Comparison of ENCODE assay signal across 21 cellular contexts in the genomic region with DNA sequence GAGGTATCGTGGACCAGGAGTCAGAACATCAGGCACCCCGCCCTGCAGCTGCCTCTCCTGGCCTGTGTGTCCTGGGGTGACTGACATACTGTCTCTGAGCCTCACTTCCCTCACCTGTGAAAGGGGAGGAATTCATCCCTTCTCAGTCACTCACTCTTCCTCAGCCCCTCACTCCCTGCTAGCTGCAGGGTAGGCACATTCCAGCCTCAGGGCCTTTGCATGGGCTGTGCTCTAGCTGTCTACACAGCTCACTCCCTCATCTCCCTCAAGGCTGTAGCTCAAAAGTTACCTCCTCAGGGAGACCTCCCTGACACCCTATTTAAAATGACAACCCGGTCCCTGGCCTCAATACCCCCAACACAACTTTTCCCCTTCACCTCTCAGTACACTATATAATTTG. TPM values are rescaled to one million over a fixed set of nuclear protein-coding genes. Genes with fewer than 3 reads are reported as not detected.
DNase-seq lines count a peak whose midpoint lies in the region; ATAC-seq, FAIRE-seq and TF ChIP-seq lines count a peak whose summit lies in the region.
"Had no signal": no experiment of that assay in that cellular context is flagged by ENCODE, and none has a peak within 500 bp of the region (broad histone marks: within the 10 kb centered on the region; RNA-seq: fewer than 3 reads in every experiment).

No MANE protein-coding gene starts in this region.

- H3K4me3 ChIP-seq in H1 (ENCODE audit: extremely low read depth in 1 of 4, insufficient read depth in 2 of 4, low read depth in 3 of 4, low read length in 4 of 4): no peak overlapping the region; a peak in 1 of 8 replicates

- H3K4me2 ChIP-seq in H1 (ENCODE audit: insufficient read depth in 1 of 2, low read depth in 2 of 2, low read length in 2 of 2): no peak overlapping the region

- peaks cover 5 to 16% of the 10 kb centered on the region in 2 experiments; a peak in 3 of 4 replicates for H3K79me2 ChIP-seq in H1 (ENCODE audit: control insufficient read depth in 1 of 2, insufficient read depth in 2 of 2, low read length in 2 of 2)

- H3K9me3 ChIP-seq in H1 (ENCODE audit: insufficient read depth in 2 of 2, low read depth in 1 of 2, low read length in 1 of 2): no peaks in the 10 kb centered on the region
- H3K9me3 ChIP-seq: lower lobe of right lung had no signal

- H3K79me1 ChIP-seq in H1 (ENCODE audit: low read depth, low read length): peaks cover 15% of the 10 kb centered on the region

- no peaks in the 10 kb centered on the region for H3K27me3 Mint-ChIP-seq in activated naive CD4-positive, alpha-beta T cell treated with anti-CD3 and anti-CD28 coated beads, Interleukin-2, amount 50 U/mL, for 24 hours
- H3K27me3 Mint-ChIP-seq in activated naive CD4-positive, alpha-beta T cell treated with anti-CD3 and anti-CD28 coated beads, Interleukin-2, amount 10 ng/mL, durations not matched to agents 7 days and 5 days: peaks cover 76% of the 10 kb centered on the region
- peaks cover 2% of the 10 kb centered on the region for H3K27me3 Mint-ChIP-seq in neural crest cell (ENCODE audit: low read depth)
- peaks cover 32% of the 10 kb centered on the region for H3K27me3 Mint-ChIP-seq in activated T-helper 2 cell treated with anti-CD3 and anti-CD28 coated beads, Interferon-gamma antibody, Interleukin-2, Interleukin-4, amounts not matched to agents 10 μg/mL and 5 μg/mL and 100 μg/mL, durations not matched to agents 14 hours and 24 hours and 36 hours (ENCODE audit: low read depth)
- H3K27me3 Mint-ChIP-seq in activated T-cell treated with anti-CD3 and anti-CD28 coated beads, Interleukin-2, amount 50 U/mL, for 72 hours (ENCODE audit: low read depth): peaks cover 7% of the 10 kb centered on the region
- H3K27me3 Mint-ChIP-seq: activated naive CD8-positive, alpha-beta T cell had no signal

- H3K14ac ChIP-seq in H1 (ENCODE audit: insufficient read length): no peak overlapping the region

- no peak for ATAC-seq in activated T-cell treated with anti-CD3 and anti-CD28 coated beads, Interleukin-2, amount 50 U/mL, for 72 hours (replicated peaks in 1 of 2)
- no peak for ATAC-seq in HG02623 (IDR thresholded peaks at IDR 0.05; ENCODE audit: unreplicated experiment)
- ATAC-seq: lower lobe of right lung; stimulated activated naive CD8-positive, alpha-beta T cell treated with anti-CD3 and anti-CD28 coated beads, Interleukin-15, Interleukin-2, amounts not matched to agents 100 U/mL and 50 U/mL, for 24 hours had no signal

- H4K8ac ChIP-seq in H1 (ENCODE audit: extremely low read depth, insufficient read depth, low read length): no peak overlapping the region; the same call in 1 of the 2 replicates

- no peaks in the 10 kb centered on the region; a peak in 1 of 7 replicates for H3K27me3 ChIP-seq in H1 (replicated peaks in 1 of 4; ENCODE audit: control insufficient read depth in 3 of 4, extremely low read depth in 1 of 4, insufficient read depth in 3 of 4, low read length in 3 of 4)

- peaks cover 18 to 51% (median 35%) of the 10 kb centered on the region in 4 experiments for H3K4me1 ChIP-seq in H1 (replicated peaks in 1 of 4; ENCODE audit: control insufficient read depth in 3 of 4, insufficient read depth in 4 of 4, low read length in 3 of 4)

- peaks cover 2% of the 10 kb centered on the region; the same call in 1 of the 2 replicates for H3K23me2 ChIP-seq in H1 (ENCODE audit: low read depth, low read length)

- H4K91ac ChIP-seq in H1 (replicated peaks; ENCODE audit: insufficient read length, low read length): no peak overlapping the region

- no peak for DNase-seq in activated naive CD4-positive, alpha-beta T cell treated with anti-CD3 and anti-CD28 coated beads, Interleukin-2, amount 10 ng/mL, durations not matched to agents 7 days and 5 days
- no peak for DNase-seq in H1 (ENCODE audit: low read depth in 1 of 2, low spot score in 2 of 2)
- DNase-seq in neural crest cell (ENCODE audit: low read depth, low spot score): no peak
- no peak for DNase-seq in activated T-helper 2 cell treated with anti-CD3 and anti-CD28 coated beads, Interferon-gamma antibody, Interleukin-2, Interleukin-4, amounts not matched to agents 10 μg/mL and 5 μg/mL and 100 μg/mL, durations not matched to agents 14 hours and 24 hours and 36 hours (ENCODE audit: low spot score)
- DNase-seq in activated T-cell treated with anti-CD3 and anti-CD28 coated beads, Interleukin-2, amount 50 U/mL, for 72 hours: no peak
- DNase-seq in stimulated activated CD4-positive, alpha-beta T cell treated with anti-CD3 and anti-CD28 coated beads, Interleukin-4, amount 100 ng/mL, for 4 hours: no peak
- DNase-seq: aorta; GDM1; islet precursor cell; KBM-7; lower lobe of right lung; MM.1S; NCI-H1436; NCI-H2171; NCI-H524 treated with DMSO at 0.1 percent for 48 hours; stimulated activated CD4-positive, alpha-beta T cell treated with anti-CD3 and anti-CD28 coated beads, Interleukin-4, amount 100 ng/mL, for 1 hour; stimulated activated naive CD8-positive, alpha-beta T cell treated with anti-CD3 and anti-CD28 coated beads, Interleukin-15, Interleukin-2, amounts not matched to agents 100 U/mL and 50 U/mL, for 24 hours had no signal

- H4K20me1 ChIP-seq in H1 (replicated peaks in 1 of 2; ENCODE audit: control insufficient read depth in 1 of 2, insufficient read depth in 2 of 2, low read length in 2 of 2): peaks cover 0 to 2% of the 10 kb centered on the region in 2 experiments

- intact Hi-C loops in activated T-helper 2 cell treated with anti-CD3 and anti-CD28 coated beads, Interferon-gamma antibody, Interleukin-2, Interleukin-4, amounts not matched to agents 10 μg/mL and 5 μg/mL and 100 μg/mL, durations not matched to agents 14 hours and 24 hours and 36 hours (cut with micrococcal nuclease): no loop called here

- peak overlapping the region; percentile 90; the same call in 1 of the 2 replicates for H2BK20ac ChIP-seq in H1 (ENCODE audit: low read length)

- no peak overlapping the region; a peak in 2 of 7 replicates for H3K9ac ChIP-seq in H1 (replicated peaks in 1 of 4; ENCODE audit: extremely low read depth in 1 of 4, low read depth in 3 of 4, low read length in 3 of 4)

- H3K18ac ChIP-seq in H1 (ENCODE audit: extremely low read depth, low read length): no peak overlapping the region

- no peaks in the 10 kb centered on the region for H3K36me3 Mint-ChIP-seq in activated naive CD4-positive, alpha-beta T cell treated with anti-CD3 and anti-CD28 coated beads, Interleukin-2, amount 50 U/mL, for 24 hours
- H3K36me3 Mint-ChIP-seq in activated naive CD4-positive, alpha-beta T cell treated with anti-CD3 and anti-CD28 coated beads, Interleukin-2, amount 10 ng/mL, durations not matched to agents 7 days and 5 days: no peaks in the 10 kb centered on the region
- peaks cover 4% of the 10 kb centered on the region for H3K36me3 Mint-ChIP-seq in neural crest cell (ENCODE audit: low read depth)
- H3K36me3 Mint-ChIP-seq in activated T-helper 2 cell treated with anti-CD3 and anti-CD28 coated beads, Interferon-gamma antibody, Interleukin-2, Interleukin-4, amounts not matched to agents 10 μg/mL and 5 μg/mL and 100 μg/mL, durations not matched to agents 14 hours and 24 hours and 36 hours (ENCODE audit: low read depth): no peaks in the 10 kb centered on the region
- no peaks in the 10 kb centered on the region for H3K36me3 Mint-ChIP-seq in activated T-cell treated with anti-CD3 and anti-CD28 coated beads, Interleukin-2, amount 50 U/mL, for 72 hours (ENCODE audit: insufficient read depth in 2 of 2)
- H3K36me3 Mint-ChIP-seq: activated naive CD8-positive, alpha-beta T cell had no signal

- POLR2A ChIA-PET in H1 (lab: Charles Lee; ENCODE audit: partially characterized antibody): interaction anchor here (0.7 to 1.3 kb wide), 5 partner anchors 11 to 154 kb away, joined by 3 read pairs; no protein-coding TSS in a partner anchor

- no peak overlapping the region for H2BK120ac ChIP-seq in H1 (replicated peaks; ENCODE audit: low read depth, low read length)

- H2BK15ac ChIP-seq in H1 (ENCODE audit: low read length): peak overlapping the region; percentile 31; the same call in 1 of the 2 replicates

- no peak for TF ChIP-seq EP300 in H1 (IDR thresholded peaks at IDR 0.05; ENCODE audit: borderline replicate concordance in 1 of 2, low read depth in 2 of 2, low read length in 2 of 2)

- no peak overlapping the region for H4K5ac ChIP-seq in H1 (ENCODE audit: insufficient read length, low read depth, low read length)

- peak overlapping the region; percentile 87; the same call in 1 of the 2 replicates for H2BK12ac ChIP-seq in H1 (ENCODE audit: low read depth, low read length)

- 95% methylated on average over 3 of the region's 3 CpGs; no CpG with 5 or more reads in 1 of the 2 experiments for WGBS in H1 (ENCODE audit: extremely low coverage in 1 of 2, insufficient coverage in 1 of 2, insufficient read length in 1 of 2, insufficient replicate concordance in 2 of 2, low coverage in 1 of 2, low lambda C conversion rate in 2 of 2, missing lambda C conversion rate in 1 of 2), 2 experiments

- H3K27ac ChIP-seq in H1 (ENCODE audit: low read depth, low read length): no peak overlapping the region

- H2BK5ac ChIP-seq in H1 (ENCODE audit: low read depth, low read length): peak overlapping the region; percentile 52; the same call in 1 of the 2 replicates

- CTCF ChIA-PET in activated naive CD4-positive, alpha-beta T cell treated with anti-CD3 and anti-CD28 coated beads, Interleukin-2, amount 10 ng/mL, durations not matched to agents 7 days and 5 days (lab: Charles Lee): interaction anchor here (0.8 to 6.5 kb wide), 4 partner anchors 11 to 163 kb away, joined by 4 to 46 read pairs (median 24); no protein-coding TSS in a partner anchor
- CTCF ChIA-PET in H1 (lab: Charles Lee; ENCODE audit: partially characterized antibody): interaction anchor here (0.5 to 24.5 kb wide), 14 partner anchors 8 to 147 kb away, joined by 3 to 1347 read pairs (median 4); no protein-coding TSS in a partner anchor

- peak overlapping the region; percentile 59 for H3K4me3 Mint-ChIP-seq in activated naive CD4-positive, alpha-beta T cell treated with anti-CD3 and anti-CD28 coated beads, Interleukin-2, amount 50 U/mL, for 24 hours
- no peak overlapping the region for H3K4me3 Mint-ChIP-seq in activated naive CD4-positive, alpha-beta T cell treated with anti-CD3 and anti-CD28 coated beads, Interleukin-2, amount 10 ng/mL, durations not matched to agents 7 days and 5 days
- H3K4me3 Mint-ChIP-seq in neural crest cell: peak overlapping the region; percentile 95
- H3K4me3 Mint-ChIP-seq in activated T-helper 2 cell treated with anti-CD3 and anti-CD28 coated beads, Interferon-gamma antibody, Interleukin-2, Interleukin-4, amounts not matched to agents 10 μg/mL and 5 μg/mL and 100 μg/mL, durations not matched to agents 14 hours and 24 hours and 36 hours (ENCODE audit: low read depth): no peak overlapping the region
- H3K4me3 Mint-ChIP-seq in activated T-cell treated with anti-CD3 and anti-CD28 coated beads, Interleukin-2, amount 50 U/mL, for 72 hours: no peak overlapping the region

- peaks cover 15% of the 10 kb centered on the region for H3K4me1 Mint-ChIP-seq in activated naive CD4-positive, alpha-beta T cell treated with anti-CD3 and anti-CD28 coated beads, Interleukin-2, amount 50 U/mL, for 24 hours
- peaks cover 5% of the 10 kb centered on the region for H3K4me1 Mint-ChIP-seq in activated naive CD4-positive, alpha-beta T cell treated with anti-CD3 and anti-CD28 coated beads, Interleukin-2, amount 10 ng/mL, durations not matched to agents 7 days and 5 days
- H3K4me1 Mint-ChIP-seq in neural crest cell: peaks cover 66% of the 10 kb centered on the region
- peaks cover 4% of the 10 kb centered on the region for H3K4me1 Mint-ChIP-seq in activated T-helper 2 cell treated with anti-CD3 and anti-CD28 coated beads, Interferon-gamma antibody, Interleukin-2, Interleukin-4, amounts not matched to agents 10 μg/mL and 5 μg/mL and 100 μg/mL, durations not matched to agents 14 hours and 24 hours and 36 hours (ENCODE audit: low read depth)
- peaks cover 25% of the 10 kb centered on the region for H3K4me1 Mint-ChIP-seq in activated T-cell treated with anti-CD3 and anti-CD28 coated beads, Interleukin-2, amount 50 U/mL, for 72 hours (ENCODE audit: low read depth)

- peaks cover 0 to 6% (median 0%) of the 10 kb centered on the region in 4 experiments; a peak in 2 of 8 replicates for H3K36me3 ChIP-seq in H1 (ENCODE audit: control insufficient read depth in 2 of 4, insufficient read depth in 4 of 4, low read length in 3 of 4)

- H2AK5ac ChIP-seq in H1 (ENCODE audit: low read depth, low read length): 0 out of 2 replicates have a peak overlapping the region, but pooled peaks have one; percentile 97

- no peak for FAIRE-seq in H1 (lab: Jason Lieb, UNC)
- FAIRE-seq: endometrium had no signal

- no peak for TF ChIP-seq RAD21 in H1 (IDR thresholded peaks at IDR 0.05 in 1 of 2, conservative IDR thresholded peaks at IDR 0.05 in 1 of 2; ENCODE audit: low read depth in 2 of 2, low read length in 2 of 2)

- no peak for TF ChIP-seq POLR2A in H1 (IDR thresholded peaks at IDR 0.05; ENCODE audit: control extremely low read depth in 1 of 2, low read depth in 2 of 2, low read length in 2 of 2)

- no peak overlapping the region for H3K27ac Mint-ChIP-seq in activated naive CD4-positive, alpha-beta T cell treated with anti-CD3 and anti-CD28 coated beads, Interleukin-2, amount 50 U/mL, for 24 hours
- no peak overlapping the region for H3K27ac Mint-ChIP-seq in activated naive CD4-positive, alpha-beta T cell treated with anti-CD3 and anti-CD28 coated beads, Interleukin-2, amount 10 ng/mL, durations not matched to agents 7 days and 5 days
- H3K27ac Mint-ChIP-seq in neural crest cell (ENCODE audit: unreplicated experiment): no peak overlapping the region
- no peak overlapping the region for H3K27ac Mint-ChIP-seq in activated T-helper 2 cell treated with anti-CD3 and anti-CD28 coated beads, Interferon-gamma antibody, Interleukin-2, Interleukin-4, amounts not matched to agents 10 μg/mL and 5 μg/mL and 100 μg/mL, durations not matched to agents 14 hours and 24 hours and 36 hours
- no peak overlapping the region for H3K27ac Mint-ChIP-seq in activated T-cell treated with anti-CD3 and anti-CD28 coated beads, Interleukin-2, amount 50 U/mL, for 72 hours
- H3K27ac Mint-ChIP-seq: activated naive CD8-positive, alpha-beta T cell had no signal

- no peak overlapping the region for H2AFZ ChIP-seq in H1 (ENCODE audit: low read length)

- H3K23ac ChIP-seq in H1 (ENCODE audit: insufficient read length): no peak overlapping the region

- H3K4ac ChIP-seq in H1 (replicated peaks; ENCODE audit: insufficient read length, low read depth, low read length): no peak overlapping the region

- TF ChIP-seq CTCF in H1 (IDR thresholded peaks at IDR 0.05; ENCODE audit: control extremely low read depth in 1 of 3, insufficient read depth in 1 of 3, low read depth in 1 of 3, low read length in 3 of 3) (no peak), neural crest cell (conservative IDR thresholded peaks at IDR 0.05) (no peak)

- H3K9me3 Mint-ChIP-seq in activated naive CD4-positive, alpha-beta T cell treated with anti-CD3 and anti-CD28 coated beads, Interleukin-2, amount 50 U/mL, for 24 hours: no peaks in the 10 kb centered on the region
- H3K9me3 Mint-ChIP-seq in activated naive CD4-positive, alpha-beta T cell treated with anti-CD3 and anti-CD28 coated beads, Interleukin-2, amount 10 ng/mL, durations not matched to agents 7 days and 5 days: no peaks in the 10 kb centered on the region
- no peaks in the 10 kb centered on the region for H3K9me3 Mint-ChIP-seq in neural crest cell
- H3K9me3 Mint-ChIP-seq in activated T-helper 2 cell treated with anti-CD3 and anti-CD28 coated beads, Interferon-gamma antibody, Interleukin-2, Interleukin-4, amounts not matched to agents 10 μg/mL and 5 μg/mL and 100 μg/mL, durations not matched to agents 14 hours and 24 hours and 36 hours: no peaks in the 10 kb centered on the region
- no peaks in the 10 kb centered on the region for H3K9me3 Mint-ChIP-seq in activated T-cell treated with anti-CD3 and anti-CD28 coated beads, Interleukin-2, amount 50 U/mL, for 72 hours

- no peak overlapping the region for H3K56ac ChIP-seq in H1 (replicated peaks; ENCODE audit: insufficient read length, low read depth, low read length)

RNA-seq across cellular contexts. Expression of gene TP53I11, which starts 2.5 kb away (rescaled TPM):
- total RNA-seq in H1 (2021; fragmentation: NEBNext Ultra II Directional; extraction: Animal tissue kit (Norgen Biotek cat#: 25700)): 46.3 and 53.7 TPM in 2 replicates
- polyA plus RNA-seq in H1 (2011; rRNA removed): 34.0 and 47.5 TPM in 2 replicates
- 25.8 TPM for polyA plus RNA-seq in H1 (2011; cell fraction: cytosol; rRNA removed)
- 48.2 TPM for polyA plus RNA-seq in H1 (2011; cell fraction: nucleus; rRNA removed)
- 44.1 to 78.7 TPM (median 68.4 TPM) in 4 replicates for polyA plus RNA-seq in H1 (2012, experiment 1 of 2)
- polyA plus RNA-seq in H1 (2012, experiment 2 of 2): 49.8 TPM
- polyA plus RNA-seq in H1 (2013, experiment 1 of 2): 52.1 TPM
- polyA plus RNA-seq in H1 (2013, experiment 2 of 2): 59.6 TPM
- polyA minus RNA-seq in H1 (2011; rRNA and poly(A)+ RNA removed): 26.4 and 26.9 TPM in 2 replicates
- 34.6 TPM for polyA minus RNA-seq in H1 (2011; cell fraction: cytosol; rRNA and poly(A)+ RNA removed)
- polyA minus RNA-seq in H1 (2011; cell fraction: nucleus; rRNA and poly(A)+ RNA removed): 44.5 TPM
- total RNA-seq in neural crest cell: 83.6 and 85.6 TPM in 2 replicates
- 4.6 and 5.0 TPM in 2 replicates for total RNA-seq in activated T-helper 2 cell treated with anti-CD3 and anti-CD28 coated beads, Interferon-gamma antibody, Interleukin-2, Interleukin-4, amounts not matched to agents 10 μg/mL and 5 μg/mL and 100 μg/mL, durations not matched to agents 14 hours and 24 hours and 36 hours
- 10 to 100 TPM; 15.3 to 20.0 TPM for total RNA-seq in activated T-cell treated with anti-CD3 and anti-CD28 coated beads, Interleukin-2, amount 50 U/mL, for 72 hours

Comparison
In these comparisons a context has a peak if more than half of its experiments do, and no peak if none do; other contexts are left out.
1. H3K4me3 Mint-ChIP-seq: peak in activated naive CD4-positive, alpha-beta T cell treated with anti-CD3 and anti-CD28 coated beads, Interleukin-2, amount 50 U/mL, for 24 hours (single experiment) and neural crest cell (single experiment); none in activated naive CD4-positive, alpha-beta T cell treated with anti-CD3 and anti-CD28 coated beads, Interleukin-2, amount 10 ng/mL, durations not matched to agents 7 days and 5 days (single experiment), activated T-helper 2 cell treated with anti-CD3 and anti-CD28 coated beads, Interferon-gamma antibody, Interleukin-2, Interleukin-4, amounts not matched to agents 10 μg/mL and 5 μg/mL and 100 μg/mL, durations not matched to agents 14 hours and 24 hours and 36 hours (single experiment) and activated T-cell treated with anti-CD3 and anti-CD28 coated beads, Interleukin-2, amount 50 U/mL, for 72 hours (0 of 2).